In genomic region chr11:90737328-90738050, GRCh38 we compare ENCODE assay signal across 15 cellular contexts.
"Had no signal": no experiment of that assay in that cellular context is flagged by ENCODE, and none has a peak within 500 bp of the region (broad histone marks: within the 10 kb centered on the region; RNA-seq: fewer than 3 reads in every experiment).

No MANE protein-coding gene starts in this region.

- H3K36me3 Mint-ChIP-seq: activated CD4-positive, alpha-beta memory T cell treated with anti-CD3 and anti-CD28 coated beads for 36 hours; activated CD8-positive, alpha-beta memory T cell treated with anti-CD3 and anti-CD28 coated beads, Interleukin-2, amount 10 ng/mL, durations not matched to agents 7 days and 5 days; activated naive CD4-positive, alpha-beta T cell treated with anti-CD3 and anti-CD28 coated beads, Interleukin-2, amount 10 ng/mL, durations not matched to agents 7 days and 5 days; natural killer cell treated with Interleukin-12 subunit alpha and Interleukin-12 subunit beta and Interleukin-15 and Interleukin-18, amount 100 ng/mL, for 72 hours; stimulated activated effector memory CD8-positive, alpha-beta T cell treated with anti-CD3 and anti-CD28 coated beads, Interleukin-12 subunit alpha, Interleukin-12 subunit beta, amount 100 ng/mL, for 72 hours; T-cell had no signal

- H3K36me3 ChIP-seq: colonic mucosa, esophagus muscularis mucosa, prostate gland, thyroid gland had no signal

- H3K9me3 ChIP-seq: colonic mucosa, esophagus muscularis mucosa, prostate gland, thyroid gland had no signal

- H3K4me3 ChIP-seq: colonic mucosa, esophagus muscularis mucosa, prostate gland, thyroid gland had no signal

- H3K4me1 ChIP-seq: colonic mucosa, prostate gland, thyroid gland had no signal

- H3K4me1 Mint-ChIP-seq: activated CD8-positive, alpha-beta memory T cell treated with anti-CD3 and anti-CD28 coated beads, Interleukin-2, amount 10 ng/mL, durations not matched to agents 7 days and 5 days; activated naive CD4-positive, alpha-beta T cell treated with anti-CD3 and anti-CD28 coated beads, Interleukin-2, amount 10 ng/mL, durations not matched to agents 7 days and 5 days; stimulated activated effector memory CD8-positive, alpha-beta T cell treated with anti-CD3 and anti-CD28 coated beads, Interleukin-12 subunit alpha, Interleukin-12 subunit beta, amount 100 ng/mL, for 72 hours; T-cell had no signal

- H3K4me3 Mint-ChIP-seq: activated CD4-positive, alpha-beta memory T cell treated with anti-CD3 and anti-CD28 coated beads for 36 hours; activated CD8-positive, alpha-beta memory T cell treated with anti-CD3 and anti-CD28 coated beads, Interleukin-2, amount 10 ng/mL, durations not matched to agents 7 days and 5 days; activated naive CD4-positive, alpha-beta T cell treated with anti-CD3 and anti-CD28 coated beads, Interleukin-2, amount 10 ng/mL, durations not matched to agents 7 days and 5 days; activated T-cell treated with anti-CD3 and anti-CD28 coated beads, Interleukin-2, amount 50 U/mL, for 24 hours; natural killer cell treated with Interleukin-12 subunit alpha and Interleukin-12 subunit beta and Interleukin-15 and Interleukin-18, amount 100 ng/mL, for 72 hours; stimulated activated effector memory CD8-positive, alpha-beta T cell treated with anti-CD3 and anti-CD28 coated beads, Interleukin-12 subunit alpha, Interleukin-12 subunit beta, amount 100 ng/mL, for 72 hours; T-cell had no signal

- DNase-seq: activated CD4-positive, alpha-beta memory T cell treated with anti-CD3 and anti-CD28 coated beads for 36 hours; activated CD8-positive, alpha-beta memory T cell treated with anti-CD3 and anti-CD28 coated beads, Interleukin-2, amount 10 ng/mL, durations not matched to agents 7 days and 5 days; activated naive CD4-positive, alpha-beta T cell treated with anti-CD3 and anti-CD28 coated beads, Interleukin-2, amount 10 ng/mL, durations not matched to agents 7 days and 5 days; activated T-cell treated with anti-CD3 and anti-CD28 coated beads, Interleukin-2, amount 50 U/mL, for 24 hours; colonic mucosa; hippocampal formation; stimulated activated CD4-positive, alpha-beta T cell treated with anti-CD3 and anti-CD28 coated beads, Interleukin-12 subunit alpha, Interleukin-12 subunit beta, amount 100 ng/mL, for 4 hours; T-cell; T-helper 9 cell; thyroid gland had no signal

- H3K27ac Mint-ChIP-seq: activated CD4-positive, alpha-beta memory T cell treated with anti-CD3 and anti-CD28 coated beads for 36 hours; activated CD8-positive, alpha-beta memory T cell treated with anti-CD3 and anti-CD28 coated beads, Interleukin-2, amount 10 ng/mL, durations not matched to agents 7 days and 5 days; activated naive CD4-positive, alpha-beta T cell treated with anti-CD3 and anti-CD28 coated beads, Interleukin-2, amount 10 ng/mL, durations not matched to agents 7 days and 5 days; activated T-cell treated with anti-CD3 and anti-CD28 coated beads, Interleukin-2, amount 50 U/mL, for 24 hours; natural killer cell treated with Interleukin-12 subunit alpha and Interleukin-12 subunit beta and Interleukin-15 and Interleukin-18, amount 100 ng/mL, for 72 hours; stimulated activated effector memory CD8-positive, alpha-beta T cell treated with anti-CD3 and anti-CD28 coated beads, Interleukin-12 subunit alpha, Interleukin-12 subunit beta, amount 100 ng/mL, for 72 hours; T-cell had no signal

- ATAC-seq: activated CD8-positive, alpha-beta memory T cell treated with anti-CD3 and anti-CD28 coated beads, Interleukin-2, amount 10 ng/mL, durations not matched to agents 7 days and 5 days; natural killer cell treated with Interleukin-12 subunit alpha and Interleukin-12 subunit beta and Interleukin-15 and Interleukin-18, amount 100 ng/mL, for 72 hours; sciatic nerve; stimulated activated effector memory CD8-positive, alpha-beta T cell treated with anti-CD3 and anti-CD28 coated beads, Interleukin-12 subunit alpha, Interleukin-12 subunit beta, amount 100 ng/mL, for 72 hours; T-cell had no signal

- H3K27me3 Mint-ChIP-seq: activated CD4-positive, alpha-beta memory T cell treated with anti-CD3 and anti-CD28 coated beads for 36 hours; activated CD8-positive, alpha-beta memory T cell treated with anti-CD3 and anti-CD28 coated beads, Interleukin-2, amount 10 ng/mL, durations not matched to agents 7 days and 5 days; activated naive CD4-positive, alpha-beta T cell treated with anti-CD3 and anti-CD28 coated beads, Interleukin-2, amount 10 ng/mL, durations not matched to agents 7 days and 5 days; activated T-cell treated with anti-CD3 and anti-CD28 coated beads, Interleukin-2, amount 50 U/mL, for 24 hours; natural killer cell treated with Interleukin-12 subunit alpha and Interleukin-12 subunit beta and Interleukin-15 and Interleukin-18, amount 100 ng/mL, for 72 hours; T-cell had no signal

- H3K27ac ChIP-seq: colonic mucosa, esophagus muscularis mucosa, prostate gland, thyroid gland had no signal

- H3K27me3 ChIP-seq: colonic mucosa, esophagus muscularis mucosa, thyroid gland had no signal
